13 cellular contexts compared by ENCODE assay signal in genomic region chr4:764405-765169, GRCh38. TPM values are rescaled to one million over a fixed set of nuclear protein-coding genes. Genes with fewer than 3 reads are reported as not detected.
DNase-seq lines count a peak whose midpoint lies in the region; ATAC-seq and TF ChIP-seq lines count a peak whose summit lies in the region.
"Had no signal": no experiment of that assay in that cellular context is flagged by ENCODE, and none has a peak within 500 bp of the region (broad histone marks: within the 10 kb centered on the region; RNA-seq: fewer than 3 reads in every experiment).

No MANE protein-coding gene starts in this region.

- H3K4me3 ChIP-seq in spleen, result no peak overlapping the region
- H3K4me3 ChIP-seq: Peyer's patch had no signal

- H3K4me1 Mint-ChIP-seq in activated naive CD4-positive, alpha-beta T cell treated with anti-CD3 and anti-CD28 coated beads, Interleukin-2, amount 10 ng/mL, durations not matched to agents 7 days and 5 days, result peaks cover 3% of the 10 kb centered on the region
- H3K4me1 Mint-ChIP-seq in activated CD4-positive, alpha-beta memory T cell treated with anti-CD3 and anti-CD28 coated beads for 36 hours (ENCODE audit: low read depth), result peaks cover 35% of the 10 kb centered on the region
- peaks cover 63% of the 10 kb centered on the region for H3K4me1 Mint-ChIP-seq in stimulated activated effector memory CD8-positive, alpha-beta T cell treated with anti-CD3 and anti-CD28 coated beads, Interleukin-12 subunit alpha, Interleukin-12 subunit beta, amount 100 ng/mL, for 72 hours
- H3K4me1 Mint-ChIP-seq in activated T-helper 1 cell treated with anti-CD3 and anti-CD28 coated beads, Interleukin-12 subunit alpha, Interleukin-12 subunit beta, Interleukin-2, Interleukin-4 antibody, amounts not matched to agents 30 ng/mL and 10 ng/mL and 1 ng/mL, durations not matched to agents 14 hours and 24 hours and 36 hours (ENCODE audit: low read depth), result peaks cover 4% of the 10 kb centered on the region

- H3K4me1 ChIP-seq in spleen, result peaks cover 0 to 33% (median 11%) of the 10 kb centered on the region in 6 donors
- H3K4me1 ChIP-seq: Caco-2, Peyer's patch had no signal

- no peaks in the 10 kb centered on the region for H3K9me3 ChIP-seq in spleen
- H3K9me3 ChIP-seq: Caco-2, Peyer's patch had no signal

- peak; percentile 3 for ATAC-seq in left colon
- peak; percentile 57 for ATAC-seq in stimulated activated effector memory CD8-positive, alpha-beta T cell treated with anti-CD3 and anti-CD28 coated beads, Interleukin-12 subunit alpha, Interleukin-12 subunit beta, amount 100 ng/mL, for 72 hours

- no peaks in the 10 kb centered on the region for H3K27me3 ChIP-seq in spleen (replicated peaks in 1 of 7)
- H3K27me3 ChIP-seq: Peyer's patch had no signal

- H3K27me3 Mint-ChIP-seq in activated naive CD4-positive, alpha-beta T cell treated with anti-CD3 and anti-CD28 coated beads, Interleukin-2, amount 10 ng/mL, durations not matched to agents 7 days and 5 days, result no peaks in the 10 kb centered on the region
- H3K27me3 Mint-ChIP-seq in activated CD4-positive, alpha-beta memory T cell treated with anti-CD3 and anti-CD28 coated beads for 36 hours, result no peaks in the 10 kb centered on the region
- no peaks in the 10 kb centered on the region for H3K27me3 Mint-ChIP-seq in activated T-helper 1 cell treated with anti-CD3 and anti-CD28 coated beads, Interleukin-12 subunit alpha, Interleukin-12 subunit beta, Interleukin-2, Interleukin-4 antibody, amounts not matched to agents 30 ng/mL and 10 ng/mL and 1 ng/mL, durations not matched to agents 14 hours and 24 hours and 36 hours (ENCODE audit: insufficient read depth)

- no peak overlapping the region for H3K27ac ChIP-seq in spleen
- H3K27ac ChIP-seq: Peyer's patch had no signal

- CTCF ChIA-PET in activated naive CD4-positive, alpha-beta T cell treated with anti-CD3 and anti-CD28 coated beads, Interleukin-2, amount 10 ng/mL, durations not matched to agents 7 days and 5 days (lab: Charles Lee), result interaction anchor here (0.8 kb wide), 1 partner anchor 223 kb away, joined by 3 read pairs; the partner anchor contains the start of gene IDUA
- CTCF ChIA-PET in activated CD4-positive, alpha-beta memory T cell treated with anti-CD3 and anti-CD28 coated beads for 36 hours (lab: Charles Lee), result interaction anchor here (1.3 kb wide), 1 partner anchor 22 kb away, joined by 6 read pairs; no protein-coding TSS in a partner anchor

- peaks cover 69% of the 10 kb centered on the region for H3K36me3 Mint-ChIP-seq in activated naive CD4-positive, alpha-beta T cell treated with anti-CD3 and anti-CD28 coated beads, Interleukin-2, amount 10 ng/mL, durations not matched to agents 7 days and 5 days
- peaks cover 42% of the 10 kb centered on the region for H3K36me3 Mint-ChIP-seq in activated CD4-positive, alpha-beta memory T cell treated with anti-CD3 and anti-CD28 coated beads for 36 hours
- H3K36me3 Mint-ChIP-seq in stimulated activated effector memory CD8-positive, alpha-beta T cell treated with anti-CD3 and anti-CD28 coated beads, Interleukin-12 subunit alpha, Interleukin-12 subunit beta, amount 100 ng/mL, for 72 hours, result peaks cover 94% of the 10 kb centered on the region
- peaks cover 29% of the 10 kb centered on the region for H3K36me3 Mint-ChIP-seq in activated T-helper 1 cell treated with anti-CD3 and anti-CD28 coated beads, Interleukin-12 subunit alpha, Interleukin-12 subunit beta, Interleukin-2, Interleukin-4 antibody, amounts not matched to agents 30 ng/mL and 10 ng/mL and 1 ng/mL, durations not matched to agents 14 hours and 24 hours and 36 hours (ENCODE audit: low read depth)

- H3K36me3 ChIP-seq in spleen, result peaks cover 0 to 99% (median 75%) of the 10 kb centered on the region in 6 donors

- 82 to 92% (median 88%) methylated on average over 12 to 16 of the region's 16 CpGs for WGBS in spleen, 5 donors

- POLR2A ChIA-PET in activated CD4-positive, alpha-beta memory T cell treated with anti-CD3 and anti-CD28 coated beads for 36 hours (lab: Charles Lee), result no interaction called here

- TF ChIP-seq CTCF in spleen (IDR thresholded peaks at IDR 0.05 in 8 of 11, conservative IDR thresholded peaks at IDR 0.05 in 3 of 11), result no peak

- no peak for DNase-seq in activated naive CD4-positive, alpha-beta T cell treated with anti-CD3 and anti-CD28 coated beads, Interleukin-2, amount 10 ng/mL, durations not matched to agents 7 days and 5 days
- no peak for DNase-seq in activated naive CD4-positive, alpha-beta T cell treated with Interleukin-2 at 50 U/mL for 16 hours
- DNase-seq in activated CD4-positive, alpha-beta memory T cell treated with anti-CD3 and anti-CD28 coated beads for 36 hours, result no peak
- no peak for DNase-seq in left colon
- DNase-seq in stimulated activated effector memory CD8-positive, alpha-beta T cell treated with anti-CD3 and anti-CD28 coated beads, Interleukin-12 subunit alpha, Interleukin-12 subunit beta, amount 100 ng/mL, for 72 hours (ENCODE audit: low spot score in 2 of 2), result no peak
- DNase-seq in NCI-H187 treated with DMSO at 0.1 percent for 48 hours (lab: John Stamatoyannopoulos, UW), result no peak
- DNase-seq in activated T-helper 1 cell treated with anti-CD3 and anti-CD28 coated beads, Interleukin-12 subunit alpha, Interleukin-12 subunit beta, Interleukin-2, Interleukin-4 antibody, amounts not matched to agents 30 ng/mL and 10 ng/mL and 1 ng/mL, durations not matched to agents 14 hours and 24 hours and 36 hours (ENCODE audit: low spot score), result no peak
- no peak for DNase-seq in spleen
- DNase-seq: Caco-2, GOT3, head of caudate nucleus, NCI-H146, Peyer's patch had no signal

- intact Hi-C loops in activated CD4-positive, alpha-beta memory T cell treated with anti-CD3 and anti-CD28 coated beads for 36 hours (cut with micrococcal nuclease), result no loop called here
- intact Hi-C loops in left colon (cut with DNase I, micrococcal nuclease), result no loop called here
- intact Hi-C loops in activated T-helper 1 cell treated with anti-CD3 and anti-CD28 coated beads, Interleukin-12 subunit alpha, Interleukin-12 subunit beta, Interleukin-2, Interleukin-4 antibody, amounts not matched to agents 30 ng/mL and 10 ng/mL and 1 ng/mL, durations not matched to agents 14 hours and 24 hours and 36 hours (cut with micrococcal nuclease), result no loop called here
- intact Hi-C loops in spleen (cut with DNase I; ENCODE audit: low total_unique reads), result loop anchor here (10.0 kb wide), 1 partner anchor 220 kb away; the partner anchor contains the start of gene IDUA

- peak overlapping the region; percentile 19 for H3K27ac Mint-ChIP-seq in activated naive CD4-positive, alpha-beta T cell treated with anti-CD3 and anti-CD28 coated beads, Interleukin-2, amount 10 ng/mL, durations not matched to agents 7 days and 5 days
- peak overlapping the region; percentile 51 for H3K27ac Mint-ChIP-seq in activated CD4-positive, alpha-beta memory T cell treated with anti-CD3 and anti-CD28 coated beads for 36 hours
- peak overlapping the region; percentile 89 for H3K27ac Mint-ChIP-seq in stimulated activated effector memory CD8-positive, alpha-beta T cell treated with anti-CD3 and anti-CD28 coated beads, Interleukin-12 subunit alpha, Interleukin-12 subunit beta, amount 100 ng/mL, for 72 hours
- no peak overlapping the region for H3K27ac Mint-ChIP-seq in activated T-helper 1 cell treated with anti-CD3 and anti-CD28 coated beads, Interleukin-12 subunit alpha, Interleukin-12 subunit beta, Interleukin-2, Interleukin-4 antibody, amounts not matched to agents 30 ng/mL and 10 ng/mL and 1 ng/mL, durations not matched to agents 14 hours and 24 hours and 36 hours

- no peak overlapping the region for H3K4me3 Mint-ChIP-seq in activated naive CD4-positive, alpha-beta T cell treated with anti-CD3 and anti-CD28 coated beads, Interleukin-2, amount 10 ng/mL, durations not matched to agents 7 days and 5 days
- H3K4me3 Mint-ChIP-seq in activated CD4-positive, alpha-beta memory T cell treated with anti-CD3 and anti-CD28 coated beads for 36 hours, result no peak overlapping the region
- peak overlapping the region; percentile 28 for H3K4me3 Mint-ChIP-seq in stimulated activated effector memory CD8-positive, alpha-beta T cell treated with anti-CD3 and anti-CD28 coated beads, Interleukin-12 subunit alpha, Interleukin-12 subunit beta, amount 100 ng/mL, for 72 hours
- H3K4me3 Mint-ChIP-seq in activated T-helper 1 cell treated with anti-CD3 and anti-CD28 coated beads, Interleukin-12 subunit alpha, Interleukin-12 subunit beta, Interleukin-2, Interleukin-4 antibody, amounts not matched to agents 30 ng/mL and 10 ng/mL and 1 ng/mL, durations not matched to agents 14 hours and 24 hours and 36 hours, result no peak overlapping the region

- no peak for TF ChIP-seq POLR2A in spleen (IDR thresholded peaks at IDR 0.05)

- H3K9me3 Mint-ChIP-seq in activated naive CD4-positive, alpha-beta T cell treated with anti-CD3 and anti-CD28 coated beads, Interleukin-2, amount 10 ng/mL, durations not matched to agents 7 days and 5 days, result peaks cover 5% of the 10 kb centered on the region
- peaks cover 4% of the 10 kb centered on the region for H3K9me3 Mint-ChIP-seq in activated CD4-positive, alpha-beta memory T cell treated with anti-CD3 and anti-CD28 coated beads for 36 hours
- H3K9me3 Mint-ChIP-seq in stimulated activated effector memory CD8-positive, alpha-beta T cell treated with anti-CD3 and anti-CD28 coated beads, Interleukin-12 subunit alpha, Interleukin-12 subunit beta, amount 100 ng/mL, for 72 hours, result no peaks in the 10 kb centered on the region
- H3K9me3 Mint-ChIP-seq in activated T-helper 1 cell treated with anti-CD3 and anti-CD28 coated beads, Interleukin-12 subunit alpha, Interleukin-12 subunit beta, Interleukin-2, Interleukin-4 antibody, amounts not matched to agents 30 ng/mL and 10 ng/mL and 1 ng/mL, durations not matched to agents 14 hours and 24 hours and 36 hours, result no peaks in the 10 kb centered on the region

RNA-seq across cellular contexts. Expression of gene PCGF3, which starts 59.0 kb away (rescaled TPM):
- 10 to 100 TPM; 27.8 to 29.3 TPM for total RNA-seq in activated CD4-positive, alpha-beta memory T cell treated with anti-CD3 and anti-CD28 coated beads for 36 hours
- total RNA-seq in left colon, result 10 to 100 TPM; 46.9 to 51.9 TPM
- total RNA-seq in activated T-helper 1 cell treated with anti-CD3 and anti-CD28 coated beads, Interleukin-12 subunit alpha, Interleukin-12 subunit beta, Interleukin-2, Interleukin-4 antibody, amounts not matched to agents 30 ng/mL and 10 ng/mL and 1 ng/mL, durations not matched to agents 14 hours and 24 hours and 36 hours, result 30.4 and 31.0 TPM in 2 replicates
- total RNA-seq in spleen, result 100 to 1,000 TPM in 1 of 7 donors, 10 to 100 TPM in 6; 52.0 to 102 (median 80.3) TPM
- polyA plus RNA-seq in spleen, result 10 to 100 TPM; 29.7 to 84.2 (median 53.3) TPM
